Comparison of ENCODE assay signal across 10 cellular contexts in genomic region chr19:17183858-17184271, GRCh38. TPM values are rescaled to one million over a fixed set of nuclear protein-coding genes. Genes with fewer than 3 reads are reported as not detected.
DNase-seq lines count a peak whose midpoint lies in the region; ATAC-seq and TF ChIP-seq lines count a peak whose summit lies in the region.
"Had no signal": no experiment of that assay in that cellular context is flagged by ENCODE, and none has a peak within 500 bp of the region (broad histone marks: within the 10 kb centered on the region; RNA-seq: fewer than 3 reads in every experiment).

No MANE protein-coding gene starts in this region.

- no peaks in the 10 kb centered on the region for H3K4me1 ChIP-seq in gastrocnemius medialis

- peak overlapping the region; percentile 77 for H3K4me3 Mint-ChIP-seq in activated T-helper 2 cell treated with anti-CD3 and anti-CD28 coated beads, Interferon-gamma antibody, Interleukin-2, Interleukin-4, amounts not matched to agents 10 μg/mL and 5 μg/mL and 100 μg/mL, durations not matched to agents 14 hours and 24 hours and 36 hours (ENCODE audit: low read depth)

- H3K36me3 Mint-ChIP-seq in activated T-helper 2 cell treated with anti-CD3 and anti-CD28 coated beads, Interferon-gamma antibody, Interleukin-2, Interleukin-4, amounts not matched to agents 10 μg/mL and 5 μg/mL and 100 μg/mL, durations not matched to agents 14 hours and 24 hours and 36 hours (ENCODE audit: low read depth) = peaks cover 56% of the 10 kb centered on the region

- no peaks in the 10 kb centered on the region for H3K9me3 ChIP-seq in gastrocnemius medialis

- TF ChIP-seq POLR2A in gastrocnemius medialis (IDR thresholded peaks at IDR 0.05) = no peak

- H3K9me3 Mint-ChIP-seq in activated T-helper 2 cell treated with anti-CD3 and anti-CD28 coated beads, Interferon-gamma antibody, Interleukin-2, Interleukin-4, amounts not matched to agents 10 μg/mL and 5 μg/mL and 100 μg/mL, durations not matched to agents 14 hours and 24 hours and 36 hours = no peaks in the 10 kb centered on the region

- H3K4me1 Mint-ChIP-seq in activated T-helper 2 cell treated with anti-CD3 and anti-CD28 coated beads, Interferon-gamma antibody, Interleukin-2, Interleukin-4, amounts not matched to agents 10 μg/mL and 5 μg/mL and 100 μg/mL, durations not matched to agents 14 hours and 24 hours and 36 hours (ENCODE audit: low read depth) = peaks cover 16% of the 10 kb centered on the region

- DNase-seq in KG1 (lab: John Stamatoyannopoulos, UW) (peak; percentile 62), pons (ENCODE audit: low spot score) (peak; percentile 55), NCI-H2107 (lab: John Stamatoyannopoulos, UW) (no peak), gastrocnemius medialis (no peak), NCI-H524 (lab: John Stamatoyannopoulos, UW) (no peak), hypothalamus (lab: John Stamatoyannopoulos, UW) (no peak)
- no peak for DNase-seq in activated T-helper 2 cell treated with anti-CD3 and anti-CD28 coated beads, Interferon-gamma antibody, Interleukin-2, Interleukin-4, amounts not matched to agents 10 μg/mL and 5 μg/mL and 100 μg/mL, durations not matched to agents 14 hours and 24 hours and 36 hours (ENCODE audit: low spot score)
- DNase-seq: left cardiac atrium, NCI-H2081 had no signal

- H3K27me3 ChIP-seq in gastrocnemius medialis = no peaks in the 10 kb centered on the region

- H3K36me3 ChIP-seq in gastrocnemius medialis = peaks cover 0 to 6% of the 10 kb centered on the region in 2 donors

- ATAC-seq in GM18502 (IDR thresholded peaks at IDR 0.05; ENCODE audit: poor library complexity, unreplicated experiment) (peak; percentile 52), gastrocnemius medialis (no peak)

- H3K27me3 Mint-ChIP-seq in activated T-helper 2 cell treated with anti-CD3 and anti-CD28 coated beads, Interferon-gamma antibody, Interleukin-2, Interleukin-4, amounts not matched to agents 10 μg/mL and 5 μg/mL and 100 μg/mL, durations not matched to agents 14 hours and 24 hours and 36 hours (ENCODE audit: low read depth) = no peaks in the 10 kb centered on the region

- no peak for TF ChIP-seq CTCF in gastrocnemius medialis (IDR thresholded peaks at IDR 0.05 in 4 of 5, conservative IDR thresholded peaks at IDR 0.05 in 1 of 5)

- H3K27ac Mint-ChIP-seq in activated T-helper 2 cell treated with anti-CD3 and anti-CD28 coated beads, Interferon-gamma antibody, Interleukin-2, Interleukin-4, amounts not matched to agents 10 μg/mL and 5 μg/mL and 100 μg/mL, durations not matched to agents 14 hours and 24 hours and 36 hours = peak overlapping the region; percentile 91

- intact Hi-C loops in activated T-helper 2 cell treated with anti-CD3 and anti-CD28 coated beads, Interferon-gamma antibody, Interleukin-2, Interleukin-4, amounts not matched to agents 10 μg/mL and 5 μg/mL and 100 μg/mL, durations not matched to agents 14 hours and 24 hours and 36 hours (cut with micrococcal nuclease) = loop anchor here (1.0 to 5.0 kb wide), 2 partner anchors 50 to 117 kb away; no protein-coding TSS in a partner anchor
- intact Hi-C loops in gastrocnemius medialis (cut with DNase I; ENCODE audit: low total_unique reads) = no loop called here

- H3K27ac ChIP-seq in gastrocnemius medialis = no peak overlapping the region

- no peak overlapping the region for H3K4me3 ChIP-seq in gastrocnemius medialis

- in situ Hi-C loops in gastrocnemius medialis (cut with MboI; ENCODE audit: low sequenced_read_pairs in 4 of 4) = no loop called here

RNA-seq across cellular contexts. Expression of gene USE1, which starts 31.3 kb away (rescaled TPM):
- 26.4 and 27.2 TPM in 2 replicates for total RNA-seq in activated T-helper 2 cell treated with anti-CD3 and anti-CD28 coated beads, Interferon-gamma antibody, Interleukin-2, Interleukin-4, amounts not matched to agents 10 μg/mL and 5 μg/mL and 100 μg/mL, durations not matched to agents 14 hours and 24 hours and 36 hours
- total RNA-seq in gastrocnemius medialis = 10 to 100 TPM; 14.1 to 39.9 (median 22.3) TPM

RNA-seq across cellular contexts. Expression of gene OCEL1, which starts 42.2 kb away (rescaled TPM):
- 20.7 and 22.0 TPM in 2 replicates for total RNA-seq in activated T-helper 2 cell treated with anti-CD3 and anti-CD28 coated beads, Interferon-gamma antibody, Interleukin-2, Interleukin-4, amounts not matched to agents 10 μg/mL and 5 μg/mL and 100 μg/mL, durations not matched to agents 14 hours and 24 hours and 36 hours
- 1 to 10 TPM; 3.3 to 5.8 (median 4.5) TPM for total RNA-seq in gastrocnemius medialis

Comparison
In these comparisons a context has a peak if more than half of its experiments do, and no peak if none do; other contexts are left out.
1. DNase-seq: peak in KG1 (single experiment) and pons (single experiment); none in activated T-helper 2 cell treated with anti-CD3 and anti-CD28 coated beads, Interferon-gamma antibody, Interleukin-2, Interleukin-4, amounts not matched to agents 10 μg/mL and 5 μg/mL and 100 μg/mL, durations not matched to agents 14 hours and 24 hours and 36 hours (single experiment), NCI-H2107 (single experiment), gastrocnemius medialis (0 of 2), NCI-H524 (0 of 2) and hypothalamus (0 of 51).